Comparison of ENCODE assay signal across 8 cellular contexts in genomic region chr1:155061381-155062150, GRCh38.
DNase-seq lines count a peak whose midpoint lies in the region; ATAC-seq and TF ChIP-seq lines count a peak whose summit lies in the region.

No MANE protein-coding gene starts in this region.

- peak; percentile 97 for TF ChIP-seq CTCF in GM10266 (IDR thresholded peaks at IDR 0.05; ENCODE audit: control insufficient read depth, insufficient read depth, low read depth, missing control alignments)

- peak; percentile 51 for ATAC-seq in HG03354 (IDR thresholded peaks at IDR 0.05; ENCODE audit: poor library complexity, severe bottlenecking, unreplicated experiment)
- no peak for ATAC-seq in HG03469 (IDR thresholded peaks at IDR 0.05; ENCODE audit: unreplicated experiment)

- DNase-seq in GM10266 (ENCODE audit: extremely low spot score) (peak; percentile 92), NCI-H510A treated with DMSO at 0.1 percent for 48 hours (lab: John Stamatoyannopoulos, UW) (peak; percentile 81), left kidney (ENCODE audit: low read depth, low spot score) (peak; percentile 93)
- DNase-seq in activated CD4-positive, alpha-beta T cell treated with anti-CD3 and anti-CD28 coated beads for 1 hour = peak; percentile 91
- DNase-seq in central memory CD4-positive, alpha-beta T cell = peak; percentile 88
- DNase-seq in stimulated activated CD4-positive, alpha-beta T cell treated with anti-CD3 and anti-CD28 coated beads, Interleukin-4, amount 100 ng/mL, for 24 hours = peak; percentile 95
